Comparison of ENCODE assay signal across 17 cellular contexts in genomic region chr5:169097374-169097831, GRCh38.
DNase-seq lines count a peak whose midpoint lies in the region; ATAC-seq and TF ChIP-seq lines count a peak whose summit lies in the region.
"Had no signal": no experiment of that assay in that cellular context is flagged by ENCODE, and none has a peak within 500 bp of the region (broad histone marks: within the 10 kb centered on the region; RNA-seq: fewer than 3 reads in every experiment).

No MANE protein-coding gene starts in this region.

- H3K4me3 Mint-ChIP-seq in nephron, result no peak overlapping the region
- H3K4me3 Mint-ChIP-seq: H9 had no signal

- DNase-seq in Right ventricle myocardium inferior (ENCODE audit: missing footprints), result no peak
- no peak for DNase-seq in right atrium auricular region (ENCODE audit: low spot score)
- peak; percentile 40 for DNase-seq in dedifferentiated amniotic fluid mesenchymal stem cell (ENCODE audit: extremely low spot score)
- DNase-seq in NCI-H82 treated with DMSO at 0.1 percent for 48 hours (lab: John Stamatoyannopoulos, UW; ENCODE audit: unreplicated experiment), result no peak
- DNase-seq in left lung, result no peak
- DNase-seq: activated CD8-positive, alpha-beta memory T cell treated with anti-CD3 and anti-CD28 coated beads for 24 hours; DMS 273 treated with DMSO at 0.1 percent for 48 hours; H9; NCI-H1105 treated with DMSO at 0.1 percent for 48 hours; NCI-H510A; pancreas; WERI-Rb-1 had no signal

- H3K27me3 Mint-ChIP-seq in nephron (ENCODE audit: low read depth), result peaks cover 3% of the 10 kb centered on the region

- peak overlapping the region in 1 of 2 donors; percentile 7 for H3K27ac ChIP-seq in right atrium auricular region
- no peak overlapping the region for H3K27ac ChIP-seq in left lung
- H3K27ac ChIP-seq: pancreas, WERI-Rb-1 had no signal

- H3K36me3 Mint-ChIP-seq in nephron (ENCODE audit: low read depth), result peaks cover 9% of the 10 kb centered on the region

- H3K4me3 ChIP-seq in right atrium auricular region, result no peak overlapping the region
- no peak overlapping the region for H3K4me3 ChIP-seq in left lung
- H3K4me3 ChIP-seq: K562, pancreas, tibial nerve had no signal

- H3K36me3 ChIP-seq in right atrium auricular region, result no peaks in the 10 kb centered on the region
- no peaks in the 10 kb centered on the region for H3K36me3 ChIP-seq in left lung
- H3K36me3 ChIP-seq: pancreas, tibial nerve, WERI-Rb-1 had no signal

- H3K4me1 ChIP-seq in right atrium auricular region (peaks cover 0 to 39% of the 10 kb centered on the region in 2 donors), left lung (no peaks in the 10 kb centered on the region)
- H3K4me1 ChIP-seq: pancreas had no signal

- H3K4me1 Mint-ChIP-seq in nephron, result peaks cover 20% of the 10 kb centered on the region

- H3K9me3 Mint-ChIP-seq in nephron, result no peaks in the 10 kb centered on the region

- intact Hi-C loops in Right ventricle myocardium inferior (cut with DNase I), result no loop called here
- intact Hi-C loops in left lung (cut with DNase I), result no loop called here

- H3K27me3 ChIP-seq in right atrium auricular region (no peaks in the 10 kb centered on the region), left lung (no peaks in the 10 kb centered on the region)
- H3K27me3 ChIP-seq: pancreas, tibial nerve had no signal

- TF ChIP-seq CTCF in right atrium auricular region (IDR thresholded peaks at IDR 0.05) (no peak), nephron (IDR thresholded peaks at IDR 0.05; ENCODE audit: unreplicated experiment in 3 of 3) (no peak), left lung (IDR thresholded peaks at IDR 0.05) (no peak)

- ATAC-seq in Right ventricle myocardium inferior, result peak; percentile 53
- no peak for ATAC-seq in GM18502 (IDR thresholded peaks at IDR 0.05; ENCODE audit: poor library complexity, unreplicated experiment)
- ATAC-seq in left lung, result no peak
- ATAC-seq in HG03045 (IDR thresholded peaks at IDR 0.05; ENCODE audit: unreplicated experiment), result no peak
- ATAC-seq: K562, pancreas had no signal

- H3K9me3 ChIP-seq in right atrium auricular region, result no peaks in the 10 kb centered on the region
- H3K9me3 ChIP-seq in left lung, result no peaks in the 10 kb centered on the region
- H3K9me3 ChIP-seq: pancreas, tibial nerve had no signal

- H3K27ac Mint-ChIP-seq in nephron, result peak overlapping the region; percentile 0 to 21 (median 2)
- H3K27ac Mint-ChIP-seq: H9 had no signal
